In the genomic region with DNA sequence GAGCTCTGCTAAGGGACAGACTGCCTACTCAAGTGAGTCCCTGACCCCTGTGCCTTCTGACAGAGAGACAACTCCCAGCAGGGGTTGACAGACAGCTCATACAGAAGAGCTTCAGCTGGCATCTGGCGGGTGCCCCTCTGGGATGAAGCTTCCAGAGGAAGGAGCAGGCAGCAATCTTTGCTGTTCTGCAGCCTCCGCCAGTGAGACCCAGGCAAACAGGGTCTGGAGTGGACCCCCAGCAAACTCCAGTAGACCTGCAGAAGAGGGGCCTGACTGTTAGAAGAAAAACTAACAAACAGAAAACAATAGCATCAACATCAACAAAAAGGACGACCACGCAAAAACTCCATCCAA, we compare ENCODE assay signal across 3 cellular contexts. TPM values are rescaled to one million over a fixed set of nuclear protein-coding genes. Genes with fewer than 3 reads are reported as not detected.
"Had no signal": no experiment of that assay in that cellular context is flagged by ENCODE, and none has a peak within 500 bp of the region (broad histone marks: within the 10 kb centered on the region; RNA-seq: fewer than 3 reads in every experiment).

No MANE protein-coding gene starts in this region.

RNA-seq across cellular contexts. Expression of a gene that starts 10.5 kb away (rescaled TPM):
- total RNA-seq: activated naive CD4-positive, alpha-beta T cell treated with anti-CD3 and anti-CD28 coated beads for 36 hours; foreskin keratinocyte had no signal
- polyA plus RNA-seq: cardiac muscle cell, foreskin keratinocyte had no signal
